9 cellular contexts compared by ENCODE assay signal in the genomic region with DNA sequence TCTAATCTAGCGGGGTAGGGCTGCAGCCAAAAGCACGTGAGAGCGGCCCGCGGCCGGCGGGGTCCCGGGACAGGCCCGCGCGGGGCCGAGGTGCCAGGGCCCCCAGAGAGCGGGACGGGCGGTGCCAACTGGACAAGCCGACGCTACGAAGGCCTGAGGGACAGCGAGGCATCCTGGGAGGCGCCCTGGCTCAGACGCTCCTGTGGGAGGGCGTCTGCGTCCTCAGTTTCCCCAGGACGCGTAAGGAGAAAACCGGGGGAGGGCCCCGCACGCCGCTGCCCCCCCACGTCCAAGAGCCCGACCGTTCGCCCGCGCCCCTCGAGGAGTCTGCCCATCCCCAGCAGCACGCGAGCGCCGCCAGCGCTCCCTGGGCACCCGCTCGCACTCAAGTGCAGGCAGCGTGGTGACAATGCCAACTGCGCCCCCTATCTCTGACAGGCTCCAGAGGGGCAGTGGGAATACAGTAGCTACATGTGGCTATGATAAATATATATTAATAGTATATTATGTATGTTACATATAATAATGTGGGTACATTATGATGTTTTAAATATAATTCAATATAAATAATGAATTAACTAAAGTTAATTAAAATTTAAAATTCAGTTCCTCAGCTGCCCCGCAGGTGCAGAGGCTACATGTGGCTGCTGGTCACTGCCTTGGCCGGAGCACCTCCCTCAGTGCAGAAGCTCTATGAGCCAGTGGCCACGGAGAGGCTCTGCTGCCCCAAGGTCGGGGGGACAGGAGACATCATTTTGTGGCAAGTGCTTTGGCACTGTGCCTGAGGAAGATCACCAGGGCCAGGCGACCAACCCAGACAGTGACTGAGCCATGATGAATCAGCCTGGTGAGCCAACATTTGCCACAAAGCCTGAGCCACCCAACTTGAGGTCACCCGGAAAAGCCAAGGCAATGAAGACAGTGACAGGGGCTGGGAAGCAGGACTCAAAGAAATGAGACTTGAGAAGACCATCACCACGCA. TPM values are rescaled to one million over a fixed set of nuclear protein-coding genes. Genes with fewer than 3 reads are reported as not detected.
A peak's percentile ranks its signal among the peaks of the same experiment; 100 is the strongest.
DNase-seq lines count a peak whose midpoint lies in the region; ATAC-seq and TF ChIP-seq lines count a peak whose summit lies in the region.
"Had no signal": no experiment of that assay in that cellular context is flagged by ENCODE, and none has a peak within 500 bp of the region (broad histone marks: within the 10 kb centered on the region; RNA-seq: fewer than 3 reads in every experiment).

No MANE protein-coding gene starts in this region.

- peaks cover 1 to 25% (median 7%) of the 10 kb centered on the region in 3 donors for H3K36me3 Mint-ChIP-seq in CD8-positive, alpha-beta memory T cell

- peaks cover 0 to 9% of the 10 kb centered on the region in 2 donors for H3K27me3 Mint-ChIP-seq in CD8-positive, alpha-beta memory T cell

- POLR2A ChIA-PET in CD8-positive, alpha-beta memory T cell (lab: Charles Lee), result no interaction called here

- no peaks in the 10 kb centered on the region for H3K36me3 ChIP-seq in CD8-positive, alpha-beta memory T cell (ENCODE audit: insufficient read depth, low read length)
- H3K36me3 ChIP-seq in adrenal gland (replicated peaks in 1 of 2) (no peaks in the 10 kb centered on the region), right atrium auricular region (no peaks in the 10 kb centered on the region)

- H3K4me3 Mint-ChIP-seq in CD8-positive, alpha-beta memory T cell, result no peak overlapping the region

- CTCF ChIA-PET in CD8-positive, alpha-beta memory T cell (lab: Charles Lee), result interaction anchor here (1.0 kb wide), 1 partner anchor 8 kb away, joined by 4 read pairs; no protein-coding TSS in a partner anchor

- H3K4me3 ChIP-seq in CD8-positive, alpha-beta memory T cell (ENCODE audit: low read length), result no peak overlapping the region
- H3K4me3 ChIP-seq in adrenal gland (peak overlapping the region in 1 of 4 donors; percentile 33), right atrium auricular region (peak overlapping the region; percentile 24 to 54)

- ATAC-seq in sciatic nerve, result peak; percentile 69
- no peak for ATAC-seq in GM21367 (IDR thresholded peaks at IDR 0.05; ENCODE audit: unreplicated experiment)

- intact Hi-C loops in adrenal gland (cut with DNase I) (no loop called here), sciatic nerve (cut with DNase I) (loop anchor here (10.0 kb wide), 1 partner anchor 101 kb away; no protein-coding TSS in a partner anchor)

- H3K4me1 Mint-ChIP-seq in CD8-positive, alpha-beta memory T cell, result peaks cover 8% of the 10 kb centered on the region in 3 donors

- H3K9me3 ChIP-seq in CD8-positive, alpha-beta memory T cell (ENCODE audit: low read length), result no peaks in the 10 kb centered on the region
- H3K9me3 ChIP-seq in adrenal gland (replicated peaks in 1 of 3) (no peaks in the 10 kb centered on the region), right atrium auricular region (peaks cover 0 to 4% of the 10 kb centered on the region in 2 donors)

- H3K27me3 ChIP-seq in CD8-positive, alpha-beta memory T cell (ENCODE audit: insufficient read depth, low read length, poor library complexity, severe bottlenecking), result no peaks in the 10 kb centered on the region
- H3K27me3 ChIP-seq in adrenal gland (no peaks in the 10 kb centered on the region), right atrium auricular region (no peaks in the 10 kb centered on the region)

- H3K27ac ChIP-seq in CD8-positive, alpha-beta memory T cell (ENCODE audit: low read depth, low read length), result no peak overlapping the region
- H3K27ac ChIP-seq in adrenal gland, result peak overlapping the region in 1 of 5 donors; percentile 11
- H3K27ac ChIP-seq in right atrium auricular region, result peak overlapping the region; percentile 51 to 73
- H3K27ac ChIP-seq: epithelial cell of prostate had no signal

- WGBS in adrenal gland, 4 donors, result 27 to 47% (median 35%) methylated on average over 21 to 52 of the region's 52 CpGs

- H3K4me1 ChIP-seq in CD8-positive, alpha-beta memory T cell (ENCODE audit: insufficient read depth, low read length), result peaks cover 6% of the 10 kb centered on the region
- H3K4me1 ChIP-seq in adrenal gland (replicated peaks in 1 of 2) (peaks cover 10 to 11% of the 10 kb centered on the region in 2 donors), right atrium auricular region (peaks cover 0 to 21% of the 10 kb centered on the region in 2 donors)

- peaks cover 0 to 15% (median 11%) of the 10 kb centered on the region in 5 donors for H3K9me3 Mint-ChIP-seq in CD8-positive, alpha-beta memory T cell

- peak in 3 of 5 donors; percentile 14 to 47 (median 44) for DNase-seq in CD8-positive, alpha-beta memory T cell
- DNase-seq in MV-4-11 (lab: John Stamatoyannopoulos, UW) (peak; percentile 83), adrenal gland (peak; percentile 49 to 78 (median 69)), right atrium auricular region (ENCODE audit: low spot score) (no peak), sciatic nerve (ENCODE audit: low spot score) (peak; percentile 80), HuH-7.5 (ENCODE audit: low spot score) (no peak), COR-L47 (lab: John Stamatoyannopoulos, UW) (no peak)

- no peak overlapping the region for H3K27ac Mint-ChIP-seq in CD8-positive, alpha-beta memory T cell

- no peak for TF ChIP-seq POLR2A in adrenal gland (IDR thresholded peaks at IDR 0.05)

- TF ChIP-seq CTCF in adrenal gland (IDR thresholded peaks at IDR 0.05), result peak in 5 of 6 experiments; percentile 6 to 38 (median 27)
- peak; percentile 84 to 88 for TF ChIP-seq CTCF in right atrium auricular region (IDR thresholded peaks at IDR 0.05)

RNA-seq across cellular contexts. Expression of gene SFT2D3, which starts 5.5 kb away (rescaled TPM):
- 1 to 10 TPM; 4.6 to 5.5 TPM for total RNA-seq in CD8-positive, alpha-beta memory T cell
- polyA plus RNA-seq in CD8-positive, alpha-beta memory T cell, result 0.31 TPM
- total RNA-seq in adrenal gland (10 to 100 TPM in 3 of 8 donors, 1 to 10 TPM in 5; 5.1 to 12.2 (median 8.1) TPM), right atrium auricular region (1 to 10 TPM; 3.8 to 5.9 TPM), sciatic nerve (4.5 TPM)
- 1 to 10 TPM; 4.3 to 8.5 (median 5.4) TPM for polyA plus RNA-seq in adrenal gland

RNA-seq across cellular contexts. Expression of gene LIMS2, which starts 20.5 kb away (rescaled TPM):
- total RNA-seq in CD8-positive, alpha-beta memory T cell, result 1 to 10 TPM; 5.9 to 6.1 TPM
- polyA plus RNA-seq in CD8-positive, alpha-beta memory T cell, result 3.1 TPM
- total RNA-seq in adrenal gland (10 to 100 TPM in 7 of 8 donors, 1 to 10 TPM in 1; 8.7 to 32.3 (median 16.1) TPM), right atrium auricular region (10 to 100 TPM; 80.2 to 91.7 TPM), sciatic nerve (194 TPM)
- polyA plus RNA-seq in adrenal gland, result 100 to 1,000 TPM in 2 of 3 donors, 1 to 10 TPM in 1; 3.8 to 142 (median 107) TPM

RNA-seq across cellular contexts. Expression of gene GPR17, which starts 49.8 kb away (rescaled TPM):
- total RNA-seq in CD8-positive, alpha-beta memory T cell, result not detected
- polyA plus RNA-seq in CD8-positive, alpha-beta memory T cell, result not detected
- total RNA-seq in adrenal gland (under 1 TPM in 1 of 8 donors, not detected in 7; 0.11 TPM), right atrium auricular region (under 1 TPM in 1 of 2 donors, not detected in 1; 0.24 TPM), sciatic nerve (4.6 TPM)
- polyA plus RNA-seq in adrenal gland, result 1 to 10 TPM in 1 of 3 donors, under 1 TPM in 1, not detected in 1; 0.54 to 2.0 TPM

Comparison
In these comparisons a context has a peak if more than half of its experiments do, and no peak if none do; other contexts are left out.
1. DNase-seq: peak in CD8-positive, alpha-beta memory T cell (3 of 5), MV-4-11 (single experiment), adrenal gland (7 of 7) and sciatic nerve (single experiment); none in right atrium auricular region (single experiment), HuH-7.5 (single experiment) and COR-L47 (single experiment).